2 cellular contexts compared by ENCODE assay signal in genomic region chr11:1756024-1756561, GRCh38.
TF ChIP-seq lines count a peak whose summit lies in the region.

No MANE protein-coding gene starts in this region.

TF ChIP-seq in liver, 16 proteins besides CTCF, POLR2A, EP300 and RAD21:
- TF ChIP-seq HNF4A (conservative IDR thresholded peaks at IDR 0.05) = peak in 1 of 2 donors; percentile 42
- no peak for TF ChIP-seq HNF4G (IDR thresholded peaks at IDR 0.05)
- no peak for TF ChIP-seq ATF3 (IDR thresholded peaks at IDR 0.05)
- no peak for TF ChIP-seq FOXA2 (IDR thresholded peaks at IDR 0.05)
- TF ChIP-seq MAX (IDR thresholded peaks at IDR 0.05) = no peak
- TF ChIP-seq JUND (IDR thresholded peaks at IDR 0.05) = no peak
- no peak for TF ChIP-seq YY1 (IDR thresholded peaks at IDR 0.05)
- TF ChIP-seq NR2F2 (IDR thresholded peaks at IDR 0.05) = peak; percentile 58
- peak in 1 of 2 donors; percentile 50 for TF ChIP-seq RXRA (IDR thresholded peaks at IDR 0.05)

TF ChIP-seq in WTC11, 78 proteins besides CTCF, POLR2A, EP300 and RAD21:
- TF ChIP-seq JUN (CRISPR knock-in tag; IDR thresholded peaks at IDR 0.05) (no peak), TEAD1 (CRISPR knock-in tag; IDR thresholded peaks at IDR 0.05) (no peak), AR (CRISPR knock-in tag; IDR thresholded peaks at IDR 0.05) (no peak), TEAD4 (CRISPR knock-in tag; IDR thresholded peaks at IDR 0.05) (no peak), ZNF121 (CRISPR knock-in tag; IDR thresholded peaks at IDR 0.05) (no peak), ATF3 (CRISPR knock-in tag; conservative IDR thresholded peaks at IDR 0.05) (no peak), FOXJ3 (CRISPR knock-in tag; IDR thresholded peaks at IDR 0.05; ENCODE audit: borderline replicate concordance) (no peak)
